8 cellular contexts compared by ENCODE assay signal in the genomic region with DNA sequence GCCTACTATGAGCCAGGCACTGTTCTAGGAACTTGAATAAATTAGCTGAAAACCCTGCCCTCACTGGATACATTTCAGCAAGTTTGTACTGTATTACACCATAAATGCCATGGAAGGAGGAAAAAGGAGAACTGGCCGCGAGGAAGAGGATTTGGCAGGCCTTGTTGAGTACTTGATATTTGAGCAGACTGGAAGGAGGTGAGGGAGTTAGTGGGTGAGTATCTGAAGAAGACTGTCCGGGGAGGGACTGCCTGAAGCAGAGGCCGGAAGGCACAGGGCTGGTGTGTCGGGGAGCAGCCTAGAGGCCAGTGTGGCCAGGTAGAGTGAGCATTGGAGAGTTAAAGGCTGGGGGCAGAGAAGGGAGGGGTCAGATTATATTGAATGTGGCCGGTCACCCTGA. TPM values are rescaled to one million over a fixed set of nuclear protein-coding genes. Genes with fewer than 3 reads are reported as not detected.
A peak's percentile ranks its signal among the peaks of the same experiment; 100 is the strongest.
DNase-seq lines count a peak whose midpoint lies in the region; ATAC-seq and TF ChIP-seq lines count a peak whose summit lies in the region.

No MANE protein-coding gene starts in this region.

- H3K4me1 Mint-ChIP-seq in CD14-positive monocyte: peaks cover 77% of the 10 kb centered on the region
- H3K4me1 Mint-ChIP-seq in naive B cell: peaks cover 47 to 68% (median 68%) of the 10 kb centered on the region in 3 donors

- intact Hi-C loops in CD14-positive monocyte (cut with micrococcal nuclease): no loop called here

- DNase-seq in CD14-positive monocyte (ENCODE audit: low spot score): peak; percentile 50
- peak; percentile 63 to 66 for DNase-seq in Kasumi-1 (lab: John Stamatoyannopoulos, UW)
- DNase-seq in cerebellar cortex (ENCODE audit: low spot score): peak; percentile 23
- no peak for DNase-seq in naive B cell
- DNase-seq in stimulated activated CD4-positive, alpha-beta T cell treated with anti-CD3 and anti-CD28 coated beads, Interleukin-4, amount 100 ng/mL, for 1 hour: no peak
- DNase-seq in foreskin fibroblast: no peak

- ATAC-seq in naive B cell (ENCODE audit: low read depth in 2 of 2): no peak
- ATAC-seq in GM21737 (IDR thresholded peaks at IDR 0.05; ENCODE audit: unreplicated experiment): no peak
- ATAC-seq in HG03354 (IDR thresholded peaks at IDR 0.05; ENCODE audit: poor library complexity, severe bottlenecking, unreplicated experiment): no peak

- TF ChIP-seq CTCF in CD14-positive monocyte (IDR thresholded peaks at IDR 0.05) (no peak), foreskin fibroblast (IDR thresholded peaks at IDR 0.05; ENCODE audit: low read depth, low read length) (no peak)

- H3K4me3 Mint-ChIP-seq in CD14-positive monocyte: peak overlapping the region; percentile 51 to 61
- peak overlapping the region in 1 of 8 donors; percentile 51 for H3K4me3 Mint-ChIP-seq in naive B cell

- no peak overlapping the region for H3K4me3 ChIP-seq in foreskin fibroblast (ENCODE audit: low read depth in 1 of 2, low read length in 2 of 2)

- H3K27me3 Mint-ChIP-seq in CD14-positive monocyte (ENCODE audit: low read depth in 3 of 3) (no peaks in the 10 kb centered on the region), naive B cell (no peaks in the 10 kb centered on the region)

- H3K36me3 Mint-ChIP-seq in CD14-positive monocyte (peaks cover 13 to 26% of the 10 kb centered on the region in 2 donors), naive B cell (no peaks in the 10 kb centered on the region)

- H3K27ac Mint-ChIP-seq in CD14-positive monocyte: peak overlapping the region; percentile 84 to 98 (median 93)
- peak overlapping the region in 5 of 6 donors; percentile 7 to 70 (median 24) for H3K27ac Mint-ChIP-seq in naive B cell

- peaks cover 0 to 5% (median 0%) of the 10 kb centered on the region in 7 donors for H3K9me3 Mint-ChIP-seq in CD14-positive monocyte
- H3K9me3 Mint-ChIP-seq in naive B cell: no peaks in the 10 kb centered on the region

RNA-seq across cellular contexts. Expression of a gene that starts 4.5 kb away (rescaled TPM):
- polyA plus RNA-seq in CD14-positive monocyte: 10 to 100 TPM; 10.3 to 10.4 TPM
- polyA plus RNA-seq in naive B cell (ENCODE audit: low read depth in 6 of 6): 1 to 10 TPM; 1.6 to 5.3 (median 4.5) TPM

RNA-seq across cellular contexts. Expression of a gene that starts 37.1 kb away (rescaled TPM):
- polyA plus RNA-seq in CD14-positive monocyte (10 to 100 TPM; 49.0 to 53.0 TPM), naive B cell (ENCODE audit: low read depth in 6 of 6) (10 to 100 TPM; 25.0 to 44.8 (median 38.2) TPM)

Comparison
In these comparisons a context has a peak if more than half of its experiments do, and no peak if none do; other contexts are left out.
1. DNase-seq: peak in CD14-positive monocyte (single experiment), Kasumi-1 (2 of 2) and cerebellar cortex (single experiment); none in naive B cell (single experiment), stimulated activated CD4-positive, alpha-beta T cell treated with anti-CD3 and anti-CD28 coated beads, Interleukin-4, amount 100 ng/mL, for 1 hour (single experiment) and foreskin fibroblast (0 of 2).